ENCODE assay signal across 1 cellular context in the genomic region with DNA sequence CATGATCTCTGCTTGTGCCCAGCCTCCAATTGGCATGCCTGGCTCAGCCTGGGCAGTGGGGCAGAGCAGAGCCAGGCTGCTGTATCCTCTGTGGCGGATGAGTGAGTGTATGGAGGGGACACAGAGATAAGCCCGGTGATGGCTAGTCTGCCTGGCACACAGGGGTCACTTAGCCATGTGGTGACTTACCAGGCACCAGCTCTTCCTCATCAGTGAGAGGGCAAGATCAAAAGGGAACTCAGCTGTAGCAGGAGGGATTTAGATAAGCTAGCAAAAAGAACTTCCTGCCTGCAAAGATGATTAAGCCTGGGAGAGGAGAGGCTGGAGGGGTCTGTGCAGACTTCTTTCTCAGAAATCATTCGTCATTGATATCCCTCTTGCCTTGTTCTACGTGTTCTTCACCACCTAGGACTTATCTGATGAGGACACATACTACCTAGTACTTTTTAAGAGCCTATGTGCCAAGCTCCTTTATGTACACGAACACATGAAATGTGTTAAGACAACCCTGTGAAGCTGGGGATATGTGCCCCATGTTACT.
TF ChIP-seq lines count a peak whose summit lies in the region.

No MANE protein-coding gene starts in this region.

TF ChIP-seq in H1, 55 proteins besides CTCF, POLR2A, EP300 and RAD21:
- TF ChIP-seq, protein P1, sequence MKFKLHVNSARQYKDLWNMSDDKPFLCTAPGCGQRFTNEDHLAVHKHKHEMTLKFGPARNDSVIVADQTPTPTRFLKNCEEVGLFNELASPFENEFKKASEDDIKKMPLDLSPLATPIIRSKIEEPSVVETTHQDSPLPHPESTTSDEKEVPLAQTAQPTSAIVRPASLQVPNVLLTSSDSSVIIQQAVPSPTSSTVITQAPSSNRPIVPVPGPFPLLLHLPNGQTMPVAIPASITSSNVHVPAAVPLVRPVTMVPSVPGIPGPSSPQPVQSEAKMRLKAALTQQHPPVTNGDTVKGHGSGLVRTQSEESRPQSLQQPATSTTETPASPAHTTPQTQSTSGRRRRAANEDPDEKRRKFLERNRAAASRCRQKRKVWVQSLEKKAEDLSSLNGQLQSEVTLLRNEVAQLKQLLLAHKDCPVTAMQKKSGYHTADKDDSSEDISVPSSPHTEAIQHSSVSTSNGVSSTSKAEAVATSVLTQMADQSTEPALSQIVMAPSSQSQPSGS (IDR thresholded peaks at IDR 0.05; ENCODE audit: low read length), result no peak
- TF ChIP-seq SP4 (IDR thresholded peaks at IDR 0.05; ENCODE audit: low read length) (no peak), RBBP5 (IDR thresholded peaks at IDR 0.05; ENCODE audit: borderline replicate concordance, low read depth, low read length) (no peak), SRF (IDR thresholded peaks at IDR 0.05; ENCODE audit: low read depth, low read length) (no peak), FOSL1 (IDR thresholded peaks at IDR 0.05; ENCODE audit: insufficient read depth, low read depth, low read length) (no peak), SUZ12 (IDR thresholded peaks at IDR 0.05; ENCODE audit: low read length) (no peak), RFX5 (IDR thresholded peaks at IDR 0.05; ENCODE audit: borderline replicate concordance, low read depth, low read length) (no peak), CEBPB (IDR thresholded peaks at IDR 0.05; ENCODE audit: low read depth, low read length) (no peak), CBX5 (IDR thresholded peaks at IDR 0.05; ENCODE audit: low read depth, low read length) (no peak), SP1 (IDR thresholded peaks at IDR 0.05; ENCODE audit: low read depth, low read length) (no peak)
